In the genomic region with DNA sequence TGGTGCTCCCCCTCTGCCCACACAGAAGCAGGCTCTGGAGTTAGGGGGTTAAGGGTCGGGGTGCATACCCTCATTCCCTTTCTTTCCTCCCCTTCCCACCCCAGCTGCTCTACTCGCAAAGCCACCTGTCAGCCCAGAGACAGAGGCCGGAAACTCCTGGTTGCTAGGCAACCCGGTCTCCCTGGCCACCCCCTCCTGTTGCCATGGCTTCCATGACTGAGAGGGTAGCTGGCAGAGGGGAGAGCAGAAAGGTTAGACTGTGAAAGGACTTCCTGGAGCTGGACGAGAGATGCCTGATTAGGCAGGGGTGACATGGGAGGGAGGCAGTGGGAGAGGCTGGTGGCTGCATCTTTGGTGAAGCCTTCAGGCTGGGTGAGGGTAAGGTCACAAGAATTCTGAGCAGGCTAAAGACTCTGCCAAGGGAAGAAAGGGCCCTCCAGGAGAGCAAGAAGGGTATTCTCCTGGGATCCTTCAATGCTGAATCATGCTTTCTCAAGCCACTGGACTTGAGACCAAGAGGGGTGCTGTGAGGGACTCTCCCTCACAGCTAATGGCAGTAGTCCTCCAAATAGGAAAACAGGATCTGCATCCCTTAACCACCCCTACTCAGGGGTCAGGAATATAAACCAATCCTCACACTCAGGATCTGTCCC, we compare ENCODE assay signal across 6 cellular contexts. TPM values are rescaled to one million over a fixed set of nuclear protein-coding genes. Genes with fewer than 3 reads are reported as not detected.
DNase-seq lines count a peak whose midpoint lies in the region; ATAC-seq and TF ChIP-seq lines count a peak whose summit lies in the region.

No MANE protein-coding gene starts in this region.

- H3K36me3 ChIP-seq in MM.1S (replicated peaks; ENCODE audit: insufficient read depth, low read length) (no peaks in the 10 kb centered on the region), adipocyte (ENCODE audit: control insufficient read depth, insufficient read depth, low read length, severe bottlenecking) (no peaks in the 10 kb centered on the region), tibial nerve (no peaks in the 10 kb centered on the region), prostate gland (no peaks in the 10 kb centered on the region)

- no peak for TF ChIP-seq EP300 in tibial nerve (IDR thresholded peaks at IDR 0.05)

- no peak for TF ChIP-seq CTCF in CD4-positive, alpha-beta T cell (IDR thresholded peaks at IDR 0.05)
- no peak for TF ChIP-seq CTCF in MM.1S (IDR thresholded peaks at IDR 0.05; ENCODE audit: low read length)
- no peak for TF ChIP-seq CTCF in tibial nerve (IDR thresholded peaks at IDR 0.05)
- TF ChIP-seq CTCF in foreskin fibroblast (IDR thresholded peaks at IDR 0.05; ENCODE audit: low read depth, low read length) = no peak
- no peak for TF ChIP-seq CTCF in prostate gland (IDR thresholded peaks at IDR 0.05)

- H3K27ac ChIP-seq in CD4-positive, alpha-beta T cell (ENCODE audit: low read depth, low read length) = no peak overlapping the region
- H3K27ac ChIP-seq in MM.1S (ENCODE audit: low read length) (no peak overlapping the region), tibial nerve (no peak overlapping the region), prostate gland (no peak overlapping the region)

- DNase-seq in CD4-positive, alpha-beta T cell = peak in 1 of 10 experiments; percentile 35
- DNase-seq in MM.1S (peak; percentile 43), adipocyte (ENCODE audit: low read depth) (peak; percentile 42), tibial nerve (ENCODE audit: low spot score in 2 of 2) (no peak), foreskin fibroblast (no peak), prostate gland (ENCODE audit: low spot score) (no peak)

- H3K4me3 Mint-ChIP-seq in CD4-positive, alpha-beta T cell = peak overlapping the region; percentile 51

- peaks cover 26% of the 10 kb centered on the region for H3K27me3 ChIP-seq in CD4-positive, alpha-beta T cell (ENCODE audit: control insufficient read depth, insufficient read depth, low read length)
- H3K27me3 ChIP-seq in MM.1S (replicated peaks; ENCODE audit: insufficient read depth, low read length) (peaks cover 93% of the 10 kb centered on the region), adipocyte (replicated peaks; ENCODE audit: control insufficient read depth, insufficient read depth, low read length) (peaks cover 79% of the 10 kb centered on the region), tibial nerve (peaks cover 0 to 97% of the 10 kb centered on the region in 2 donors), prostate gland (replicated peaks; ENCODE audit: insufficient read depth) (peaks cover 9% of the 10 kb centered on the region)

- CTCF ChIA-PET in CD4-positive, alpha-beta T cell (lab: Charles Lee) = interaction anchor here (1.3 to 2.5 kb wide), 2 partner anchors 9 to 14 kb away, joined by 5 to 7 read pairs; no protein-coding TSS in a partner anchor

- WGBS in tibial nerve, 2 donors = 13 to 17% methylated on average over 5 of the region's 5 CpGs
- 18% methylated on average over 5 of the region's 5 CpGs for WGBS in prostate gland

- peaks cover 63% of the 10 kb centered on the region for H3K27me3 Mint-ChIP-seq in CD4-positive, alpha-beta T cell

- H3K4me2 ChIP-seq in MM.1S (ENCODE audit: low read depth, low read length) = no peak overlapping the region

- H3K9ac ChIP-seq in MM.1S (ENCODE audit: low read length) (no peak overlapping the region), adipocyte (ENCODE audit: low read length) (no peak overlapping the region)

- no peaks in the 10 kb centered on the region for H3K4me1 ChIP-seq in MM.1S (ENCODE audit: low read length)
- H3K4me1 ChIP-seq in adipocyte (ENCODE audit: control insufficient read depth, insufficient read depth, low read length) = no peaks in the 10 kb centered on the region
- peaks cover 0 to 24% (median 12%) of the 10 kb centered on the region in 4 donors for H3K4me1 ChIP-seq in tibial nerve
- no peaks in the 10 kb centered on the region for H3K4me1 ChIP-seq in prostate gland (replicated peaks)

- H3K79me2 ChIP-seq in MM.1S (ENCODE audit: low read length) = no peaks in the 10 kb centered on the region

- peak overlapping the region; percentile 52 for H3K27ac Mint-ChIP-seq in CD4-positive, alpha-beta T cell

- H3K4me1 Mint-ChIP-seq in CD4-positive, alpha-beta T cell (ENCODE audit: low read depth) = peaks cover 32% of the 10 kb centered on the region

- no peaks in the 10 kb centered on the region for H3K9me2 ChIP-seq in MM.1S (replicated peaks; ENCODE audit: insufficient read depth, low read length)

- no peak overlapping the region for H2AFZ ChIP-seq in MM.1S (ENCODE audit: low read length)

- intact Hi-C loops in CD4-positive, alpha-beta T cell (cut with DNase I, micrococcal nuclease) = no loop called here
- intact Hi-C loops in prostate gland (cut with DNase I) = no loop called here

- H3K9me3 Mint-ChIP-seq in CD4-positive, alpha-beta T cell = no peaks in the 10 kb centered on the region

- H3K4me3 ChIP-seq in MM.1S (ENCODE audit: low read length) (no peak overlapping the region), adipocyte (ENCODE audit: low read length) (no peak overlapping the region), tibial nerve (no peak overlapping the region), foreskin fibroblast (ENCODE audit: low read depth in 1 of 2, low read length in 2 of 2) (no peak overlapping the region), prostate gland (no peak overlapping the region)

- H3F3A ChIP-seq in MM.1S (ENCODE audit: insufficient read depth, low read length) = no peaks in the 10 kb centered on the region

- peaks cover 7% of the 10 kb centered on the region for H3K36me3 Mint-ChIP-seq in CD4-positive, alpha-beta T cell (ENCODE audit: low read depth)

- no peak for ATAC-seq in CD4-positive, alpha-beta T cell (ENCODE audit: poor library complexity)

- H4K20me1 ChIP-seq in MM.1S (ENCODE audit: insufficient read depth, low read length) = no peaks in the 10 kb centered on the region

- no peaks in the 10 kb centered on the region for H3K9me3 ChIP-seq in CD4-positive, alpha-beta T cell (ENCODE audit: control insufficient read depth, low read length)
- H3K9me3 ChIP-seq in MM.1S (replicated peaks; ENCODE audit: insufficient read depth, low read length) = no peaks in the 10 kb centered on the region
- H3K9me3 ChIP-seq in adipocyte (ENCODE audit: control insufficient read depth, low read length) = no peaks in the 10 kb centered on the region
- H3K9me3 ChIP-seq in tibial nerve = no peaks in the 10 kb centered on the region
- no peaks in the 10 kb centered on the region for H3K9me3 ChIP-seq in prostate gland

- POLR2A ChIA-PET in CD4-positive, alpha-beta T cell (lab: Charles Lee) = interaction anchor here (1.0 to 1.7 kb wide), 4 partner anchors 13 to 37 kb away, joined by 3 to 5 read pairs (median 4); a partner anchor contains a TSS

- TF ChIP-seq POLR2A in tibial nerve (IDR thresholded peaks at IDR 0.05) (no peak), prostate gland (IDR thresholded peaks at IDR 0.05) (no peak)

RNA-seq across cellular contexts. Expression of a gene that starts 5.4 kb away (rescaled TPM):
- total RNA-seq in CD4-positive, alpha-beta T cell = 10 to 100 TPM; 16.7 to 17.8 TPM
- total RNA-seq in tibial nerve = 1 to 10 TPM in 1 of 4 donors, under 1 TPM in 3; 0.30 to 1.1 (median 0.70) TPM
- 10 to 100 TPM in 1 of 2 donors, 1 to 10 TPM in 1; 1.0 to 10.9 TPM for total RNA-seq in prostate gland

RNA-seq across cellular contexts. Expression of a gene that starts 7.5 kb away (rescaled TPM):
- total RNA-seq in CD4-positive, alpha-beta T cell = 10 to 100 TPM; 10.2 to 10.4 TPM
- 10 to 100 TPM; 25.8 to 51.1 (median 46.2) TPM for total RNA-seq in tibial nerve
- total RNA-seq in prostate gland = 10 to 100 TPM; 22.2 to 36.3 TPM

RNA-seq across cellular contexts. Expression of a gene that starts 17.7 kb away (rescaled TPM):
- total RNA-seq in CD4-positive, alpha-beta T cell = 100 to 1,000 TPM; 240 to 256 TPM
- 10 to 100 TPM; 19.3 to 49.2 (median 31.8) TPM for total RNA-seq in tibial nerve
- total RNA-seq in prostate gland = 10 to 100 TPM; 22.5 to 40.4 TPM

RNA-seq across cellular contexts. Expression of a gene that starts 19.2 kb away (rescaled TPM):
- total RNA-seq in CD4-positive, alpha-beta T cell = 10 to 100 TPM; 25.5 to 25.6 TPM
- 100 to 1,000 TPM in 3 of 4 donors, 10 to 100 TPM in 1; 86.4 to 195 (median 131) TPM for total RNA-seq in tibial nerve
- 10 to 100 TPM; 70.2 to 81.7 TPM for total RNA-seq in prostate gland

RNA-seq across cellular contexts. Expression of a gene that starts 38.2 kb away (rescaled TPM):
- under 1 TPM; 0.16 to 0.28 TPM for total RNA-seq in CD4-positive, alpha-beta T cell
- total RNA-seq in tibial nerve (1 to 10 TPM in 1 of 4 donors, not detected in 3; 1.4 TPM), prostate gland (1 to 10 TPM in 1 of 2 donors, under 1 TPM in 1; 0.85 to 3.7 TPM)

Comparison
In these comparisons a context has a peak if more than half of its experiments do, and no peak if none do; other contexts are left out.
1. DNase-seq: peak in MM.1S (single experiment) and adipocyte (single experiment); none in tibial nerve (0 of 2), foreskin fibroblast (0 of 2) and prostate gland (single experiment).
2. RNA of a gene that starts 17.7 kb away (total RNA-seq): 240 to 256 TPM in CD4-positive, alpha-beta T cell; 22.5 to 40.4 TPM in prostate gland and 19.3 to 49.2 TPM in tibial nerve; every median in the first group is over 4 times any median in the second.